ENCODE assay signal across 8 cellular contexts in genomic region chr9:20684035-20684864, GRCh38.
DNase-seq lines count a peak whose midpoint lies in the region; ATAC-seq and TF ChIP-seq lines count a peak whose summit lies in the region.

A gene with protein sequence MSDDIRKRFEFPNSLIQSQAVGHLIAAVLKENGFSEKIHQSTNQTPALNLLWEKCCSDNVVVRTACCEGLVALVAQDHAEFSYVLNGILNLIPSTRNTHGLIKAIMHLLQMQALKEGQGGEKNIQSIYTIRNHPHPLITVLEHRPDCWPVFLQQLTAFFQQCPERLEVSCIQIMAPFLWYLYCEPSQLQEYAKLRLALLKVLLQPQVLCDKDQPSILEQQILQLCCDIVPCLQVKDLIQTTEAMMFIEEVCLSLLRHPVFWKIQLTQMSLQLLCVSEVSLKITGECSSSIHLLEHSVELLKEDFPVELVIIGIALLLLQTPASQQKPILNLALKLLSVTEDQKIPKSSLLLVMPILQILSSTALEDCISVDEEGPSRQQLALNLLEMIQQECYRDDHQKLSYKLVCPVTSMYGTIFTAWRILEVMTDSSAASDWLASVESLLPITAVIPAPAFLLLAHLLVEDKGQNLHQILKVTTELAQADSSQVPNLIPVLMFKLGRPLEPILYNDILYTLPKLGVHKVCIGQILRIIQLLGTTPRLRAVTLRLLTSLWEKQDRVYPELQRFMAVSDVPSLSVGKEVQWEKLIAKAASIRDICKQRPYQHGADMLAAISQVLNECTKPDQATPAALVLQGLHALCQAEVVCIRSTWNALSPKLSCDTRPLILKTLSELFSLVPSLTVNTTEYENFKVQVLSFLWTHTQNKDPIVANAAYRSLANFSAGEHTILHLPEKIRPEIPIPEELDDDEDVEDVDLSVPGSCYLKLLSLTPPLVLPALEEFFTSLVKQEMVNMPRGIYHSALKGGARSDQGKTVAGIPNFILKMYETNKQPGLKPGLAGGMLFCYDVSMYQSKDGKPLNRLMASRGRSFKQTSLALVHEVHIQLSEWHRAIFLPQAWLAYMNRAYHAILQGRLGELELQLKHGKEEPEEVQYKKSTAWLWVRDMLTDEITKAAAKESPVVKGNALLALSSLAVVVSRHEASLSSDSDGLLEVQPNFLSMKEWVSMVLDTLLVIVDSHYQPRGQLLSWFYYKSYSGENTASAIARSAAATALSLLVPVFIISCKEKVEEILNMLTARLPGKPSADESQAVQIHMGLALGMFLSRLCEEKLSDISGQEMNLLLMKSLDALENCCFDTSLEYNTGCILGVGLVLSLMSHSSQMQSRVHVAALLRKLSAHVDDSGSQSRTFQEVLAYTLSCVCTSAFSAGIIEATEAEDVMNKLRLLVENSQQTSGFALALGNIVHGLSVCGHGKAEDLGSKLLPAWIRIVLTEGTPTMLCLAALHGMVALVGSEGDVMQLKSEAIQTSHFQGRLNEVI (N-terminal part only) (plus strand): TSS chr9:20684259. CDS start chr9:20715354, 31,095 bp downstream.

- no peak for TF ChIP-seq CTCF in C4-2B (conservative IDR thresholded peaks at IDR 0.05)

- DNase-seq in NCI-H748 treated with DMSO at 0.1 percent for 48 hours (lab: John Stamatoyannopoulos, UW) (peak; percentile 88), medulla oblongata (ENCODE audit: extremely low spot score) (peak; percentile 98)
- peak; percentile 97 for DNase-seq in activated CD8-positive, alpha-beta memory T cell treated with anti-CD3 and anti-CD28 coated beads for 24 hours
- peak; percentile 92 for DNase-seq in effector CD8-positive, alpha-beta T cell (lab: John Stamatoyannopoulos, UW)
- DNase-seq in stimulated activated CD8-positive, alpha-beta memory T cell treated with anti-CD3 and anti-CD28 coated beads, Interleukin-12 subunit alpha, Interleukin-12 subunit beta, amount 100 ng/mL, for 1 hour (ENCODE audit: low read depth) = peak; percentile 91

- ATAC-seq in GM19372 (IDR thresholded peaks at IDR 0.05; ENCODE audit: low read depth, unreplicated experiment) (peak; percentile 98), HG03558 (IDR thresholded peaks at IDR 0.05; ENCODE audit: extremely low read depth, unreplicated experiment) (peak; percentile 92)

- H3K27ac ChIP-seq in C4-2B = peak within 1 kb of the TSS; percentile 96

Comparison
In these comparisons a context has a peak if more than half of its experiments do, and no peak if none do; other contexts are left out.
1. Peak in every context shown above with its lines: DNase-seq, ATAC-seq and H3K27ac ChIP-seq.